1 cellular context compared by ENCODE assay signal in genomic region chr21:29077651-29078090, GRCh38.
TF ChIP-seq lines count a peak whose summit lies in the region.

No MANE protein-coding gene starts in this region.

TF ChIP-seq in K562, 482 proteins besides CTCF, POLR2A, EP300 and RAD21:
- no peak for TF ChIP-seq GTF2A2 (tag; IDR thresholded peaks at IDR 0.05)
- TF ChIP-seq FOXA3 (CRISPR knock-in tag; conservative IDR thresholded peaks at IDR 0.05 in 1 of 2, IDR thresholded peaks at IDR 0.05 in 1 of 2): no peak
- no peak for TF ChIP-seq SRF (CRISPR knock-in tag; IDR thresholded peaks at IDR 0.05)
- TF ChIP-seq KDM2B (CRISPR knock-in tag; IDR thresholded peaks at IDR 0.05): no peak
- no peak for TF ChIP-seq CREB3L1 (IDR thresholded peaks at IDR 0.05; ENCODE audit: borderline replicate concordance, low read depth)
- TF ChIP-seq ZNF764 (CRISPR knock-in tag; IDR thresholded peaks at IDR 0.05; ENCODE audit: low read depth): no peak
- TF ChIP-seq ZKSCAN3 (CRISPR knock-in tag; IDR thresholded peaks at IDR 0.05): no peak
